ENCODE assay signal across 9 cellular contexts in the genomic region with DNA sequence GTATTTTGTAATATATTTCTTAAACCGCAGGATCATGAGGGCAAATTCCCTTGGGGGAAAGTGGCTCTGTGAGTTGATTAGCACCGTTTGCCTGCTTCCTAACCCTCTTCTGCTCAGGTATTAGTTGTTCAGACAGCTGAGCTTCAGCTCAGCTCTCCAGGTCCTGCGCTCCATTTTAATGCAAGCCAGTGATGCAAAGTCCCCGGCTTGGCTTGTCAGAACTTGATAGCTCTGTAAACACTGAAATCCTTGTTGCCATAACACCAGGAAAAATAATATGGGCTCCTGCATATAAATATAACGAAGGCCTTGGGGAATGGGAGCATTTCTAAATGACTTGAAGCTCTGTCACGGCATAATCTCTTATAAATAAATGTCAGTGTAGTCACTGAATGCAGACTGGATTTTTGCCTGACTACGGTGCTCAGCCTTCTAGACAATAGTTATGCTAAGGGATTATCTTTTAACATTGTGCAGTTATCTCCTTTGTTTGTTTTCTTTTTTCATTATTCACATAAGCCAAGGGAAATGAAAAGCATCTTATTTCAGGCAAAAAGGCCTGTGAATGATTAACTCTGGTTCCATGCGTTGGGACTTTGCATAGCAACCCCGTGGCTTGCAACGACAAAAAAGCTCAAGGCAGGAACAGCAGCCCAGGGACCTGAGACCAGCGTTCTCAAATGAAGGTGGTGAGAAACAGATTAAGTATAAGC.
A peak's percentile ranks its signal among the peaks of the same experiment; 100 is the strongest.
DNase-seq lines count a peak whose midpoint lies in the region; ATAC-seq, FAIRE-seq and TF ChIP-seq lines count a peak whose summit lies in the region.
"Had no signal": no experiment of that assay in that cellular context is flagged by ENCODE, and none has a peak within 500 bp of the region (broad histone marks: within the 10 kb centered on the region; RNA-seq: fewer than 3 reads in every experiment).

No MANE protein-coding gene starts in this region.

- no peak overlapping the region for H2BK20ac ChIP-seq in H1 (ENCODE audit: low read length)

- peak overlapping the region; percentile 21 for H2AFZ ChIP-seq in H1 (ENCODE audit: low read length)

- H3K4me3 Mint-ChIP-seq in nephron progenitor cell: no peak overlapping the region

- H3K4me3 ChIP-seq in H1 (ENCODE audit: extremely low read depth in 1 of 4, insufficient read depth in 2 of 4, low read depth in 3 of 4, low read length in 4 of 4): no peak overlapping the region
- H3K4me3 ChIP-seq: ovary had no signal

- no peak overlapping the region for H3K23ac ChIP-seq in H1 (ENCODE audit: insufficient read length)

- peak; percentile 61 for DNase-seq in GM04503 (ENCODE audit: low read depth)
- peak; percentile 83 for DNase-seq in NCI-H2171 treated with DMSO at 0.1 percent for 48 hours (lab: John Stamatoyannopoulos, UW)
- DNase-seq in H1 (ENCODE audit: low read depth in 1 of 2, low spot score in 2 of 2): peak in 1 of 2 experiments; percentile 5
- DNase-seq in nephron progenitor cell: no peak
- DNase-seq in DMS114 treated with DMSO at 0.1 percent for 48 hours (lab: John Stamatoyannopoulos, UW; ENCODE audit: unreplicated experiment): no peak
- DNase-seq in effector CD4-positive, alpha-beta T cell: no peak

- H3K4me1 Mint-ChIP-seq in nephron progenitor cell: peaks cover 12% of the 10 kb centered on the region

- no peak overlapping the region for H3K4ac ChIP-seq in H1 (replicated peaks; ENCODE audit: insufficient read length, low read depth, low read length)

- no peaks in the 10 kb centered on the region for H3K27me3 Mint-ChIP-seq in nephron progenitor cell (ENCODE audit: low read depth, poor library complexity)

- TF ChIP-seq EP300 in H1 (IDR thresholded peaks at IDR 0.05; ENCODE audit: borderline replicate concordance in 1 of 2, low read depth in 2 of 2, low read length in 2 of 2): no peak

- 0 out of 4 replicates have a peak overlapping the region, but pooled peaks of 1 of the 2 experiments have one; percentile 7 for H3K4me2 ChIP-seq in H1 (ENCODE audit: insufficient read depth in 1 of 2, low read depth in 2 of 2, low read length in 2 of 2)

- 63% methylated on average over 11 of the region's 11 CpGs; no CpG with 5 or more reads in 1 of the 2 experiments for WGBS in H1 (ENCODE audit: extremely low coverage in 1 of 2, insufficient coverage in 1 of 2, insufficient read length in 1 of 2, insufficient replicate concordance in 2 of 2, low coverage in 1 of 2, low lambda C conversion rate in 2 of 2, missing lambda C conversion rate in 1 of 2), 2 experiments

- CTCF ChIA-PET in H1 (lab: Charles Lee; ENCODE audit: partially characterized antibody): interaction anchor here (0.7 to 3.6 kb wide), 11 partner anchors 11 to 300 kb away, joined by 3 to 27 read pairs (median 3); no protein-coding TSS in a partner anchor

- H4K8ac ChIP-seq in H1 (ENCODE audit: extremely low read depth, insufficient read depth, low read length): no peak overlapping the region

- H2BK120ac ChIP-seq in H1 (replicated peaks; ENCODE audit: low read depth, low read length): no peak overlapping the region

- H2BK5ac ChIP-seq in H1 (ENCODE audit: low read depth, low read length): no peak overlapping the region

- H4K5ac ChIP-seq in H1 (ENCODE audit: insufficient read length, low read depth, low read length): no peak overlapping the region

- no peak overlapping the region for H2BK15ac ChIP-seq in H1 (ENCODE audit: low read length)

- no peak for TF ChIP-seq POLR2A in H1 (IDR thresholded peaks at IDR 0.05; ENCODE audit: control extremely low read depth in 1 of 2, low read depth in 2 of 2, low read length in 2 of 2)

- no peak overlapping the region for H3K56ac ChIP-seq in H1 (replicated peaks; ENCODE audit: insufficient read length, low read depth, low read length)

- H3K79me1 ChIP-seq in H1 (ENCODE audit: low read depth, low read length): no peaks in the 10 kb centered on the region

- H3K27me3 ChIP-seq in H1 (replicated peaks in 1 of 4; ENCODE audit: control insufficient read depth in 3 of 4, extremely low read depth in 1 of 4, insufficient read depth in 3 of 4, low read length in 3 of 4): no peaks in the 10 kb centered on the region
- H3K27me3 ChIP-seq: ovary had no signal

- H4K20me1 ChIP-seq in H1 (replicated peaks in 1 of 2; ENCODE audit: control insufficient read depth in 1 of 2, insufficient read depth in 2 of 2, low read length in 2 of 2): no peaks in the 10 kb centered on the region

- no peak overlapping the region for H3K14ac ChIP-seq in H1 (ENCODE audit: insufficient read length)

- peak; percentile 33 for ATAC-seq in HG02840 (IDR thresholded peaks at IDR 0.05; ENCODE audit: low FRiP score, unreplicated experiment)
- no peak for ATAC-seq in HG03280 (IDR thresholded peaks at IDR 0.05; ENCODE audit: unreplicated experiment)

- H3K23me2 ChIP-seq in H1 (ENCODE audit: low read depth, low read length): no peaks in the 10 kb centered on the region

- H3K9me3 Mint-ChIP-seq in nephron progenitor cell: peaks cover 13% of the 10 kb centered on the region

- no peak overlapping the region for H4K91ac ChIP-seq in H1 (replicated peaks; ENCODE audit: insufficient read length, low read length)

- TF ChIP-seq RAD21 in H1 (IDR thresholded peaks at IDR 0.05 in 1 of 2, conservative IDR thresholded peaks at IDR 0.05 in 1 of 2; ENCODE audit: low read depth in 2 of 2, low read length in 2 of 2): no peak

- POLR2A ChIA-PET in H1 (lab: Charles Lee; ENCODE audit: partially characterized antibody): no interaction called here

- no peak overlapping the region for H2BK12ac ChIP-seq in H1 (ENCODE audit: low read depth, low read length)

- no peak for FAIRE-seq in H1 (lab: Jason Lieb, UNC)

- H3K18ac ChIP-seq in H1 (ENCODE audit: extremely low read depth, low read length): no peak overlapping the region

- no peak overlapping the region for H3K9ac ChIP-seq in H1 (replicated peaks in 1 of 4; ENCODE audit: extremely low read depth in 1 of 4, low read depth in 3 of 4, low read length in 3 of 4)

- no peak overlapping the region for H2AK5ac ChIP-seq in H1 (ENCODE audit: low read depth, low read length)

- H3K4me1 ChIP-seq in H1 (replicated peaks in 1 of 4; ENCODE audit: control insufficient read depth in 3 of 4, insufficient read depth in 4 of 4, low read length in 3 of 4): peaks cover 1 to 3% (median 2%) of the 10 kb centered on the region in 4 experiments; a peak in 3 of 7 replicates

- no peak overlapping the region for H3K27ac ChIP-seq in H1 (ENCODE audit: low read depth, low read length)
- H3K27ac ChIP-seq: ovary had no signal

- peaks cover 8% of the 10 kb centered on the region for H3K36me3 Mint-ChIP-seq in nephron progenitor cell (ENCODE audit: low read depth)

- H3K27ac Mint-ChIP-seq in nephron progenitor cell: peak overlapping the region; percentile 83

- no peak for TF ChIP-seq CTCF in H1 (IDR thresholded peaks at IDR 0.05; ENCODE audit: control extremely low read depth in 1 of 3, insufficient read depth in 1 of 3, low read depth in 1 of 3, low read length in 3 of 3)
- TF ChIP-seq CTCF in nephron progenitor cell (IDR thresholded peaks at IDR 0.05): no peak

- no peaks in the 10 kb centered on the region for H3K79me2 ChIP-seq in H1 (ENCODE audit: control insufficient read depth in 1 of 2, insufficient read depth in 2 of 2, low read length in 2 of 2)

- H3K9me3 ChIP-seq in H1 (ENCODE audit: insufficient read depth in 2 of 2, low read depth in 1 of 2, low read length in 1 of 2): no peaks in the 10 kb centered on the region
- H3K9me3 ChIP-seq: ovary had no signal

- H3K36me3 ChIP-seq in H1 (ENCODE audit: control insufficient read depth in 2 of 4, insufficient read depth in 4 of 4, low read length in 3 of 4): no peaks in the 10 kb centered on the region
- H3K36me3 ChIP-seq: ovary had no signal

TF ChIP-seq in H1, 55 proteins besides CTCF, POLR2A, EP300 and RAD21:
- TF ChIP-seq YY1 (IDR thresholded peaks at IDR 0.05; ENCODE audit: low read depth, low read length): no peak
- no peak for TF ChIP-seq KDM1A (IDR thresholded peaks at IDR 0.05; ENCODE audit: borderline replicate concordance, low read length)
- no peak for TF ChIP-seq TBP (IDR thresholded peaks at IDR 0.05; ENCODE audit: low read depth, low read length)
- no peak for TF ChIP-seq RFX5 (IDR thresholded peaks at IDR 0.05; ENCODE audit: borderline replicate concordance, low read depth, low read length)

Comparison
In these comparisons a context has a peak if more than half of its experiments do, and no peak if none do; other contexts are left out.
1. DNase-seq: peak in GM04503 (single experiment) and NCI-H2171 treated with DMSO at 0.1 percent for 48 hours (single experiment); none in nephron progenitor cell (single experiment), DMS114 treated with DMSO at 0.1 percent for 48 hours (single experiment) and effector CD4-positive, alpha-beta T cell (single experiment).